In the genomic region with DNA sequence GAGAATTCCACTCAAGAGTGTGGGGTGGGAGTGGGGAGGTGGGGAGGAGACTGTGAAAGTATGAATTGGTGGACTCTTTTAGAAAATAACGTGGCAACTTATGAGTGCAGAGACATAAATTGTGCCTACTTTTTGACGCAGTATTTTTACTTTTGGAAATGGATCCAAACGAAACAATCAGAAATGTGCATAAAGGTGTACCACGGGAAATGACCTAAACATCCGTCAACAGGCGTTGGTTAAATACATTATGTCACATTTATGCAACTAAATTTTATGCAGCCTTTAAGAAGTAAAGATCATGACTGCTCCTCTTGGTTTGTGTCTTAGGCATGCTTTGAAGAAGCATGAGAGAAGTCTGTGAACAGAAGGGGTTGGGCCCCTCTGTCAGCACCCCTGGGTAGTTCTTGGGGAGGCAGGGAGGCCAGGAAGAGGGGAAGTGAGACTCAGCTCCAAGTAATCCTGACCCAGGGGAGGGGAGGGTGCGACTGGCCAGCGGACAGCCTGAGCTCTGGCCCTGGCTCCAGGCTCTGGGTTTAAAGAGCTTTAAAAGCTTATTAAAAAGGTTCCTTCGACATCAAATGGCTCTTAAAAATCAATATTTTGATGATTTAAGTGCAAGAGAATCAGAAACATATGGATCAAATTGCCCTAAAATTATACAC, we compare ENCODE assay signal across 10 cellular contexts.
"Had no signal": no experiment of that assay in that cellular context is flagged by ENCODE, and none has a peak within 500 bp of the region (broad histone marks: within the 10 kb centered on the region; RNA-seq: fewer than 3 reads in every experiment).

No MANE protein-coding gene starts in this region.

- DNase-seq: activated naive CD4-positive, alpha-beta T cell treated with Interleukin-2 at 50 U/mL for 16 hours; erythroblast; ovary; stimulated activated CD4-positive, alpha-beta T cell treated with anti-CD3 and anti-CD28 coated beads, Interleukin-4, amount 100 ng/mL, for 1 hour; stimulated activated naive B cell treated with anti-CD40 and anti-IgM and Interleukin-4, amounts not matched to agents 10 μg/mL and 1 μg/mL and 100 μg/mL, for 72 hours; SW 1271; transverse colon had no signal

- H3K27ac ChIP-seq: ovary had no signal

- ATAC-seq: stimulated activated naive B cell treated with anti-CD40 and anti-IgM and Interleukin-4, amounts not matched to agents 10 μg/mL and 1 μg/mL and 100 μg/mL, for 72 hours had no signal

- H3K9me3 ChIP-seq: ovary, transverse colon had no signal

- H3K27me3 ChIP-seq: ovary, transverse colon had no signal

- H3K4me3 Mint-ChIP-seq: activated T-helper 1 cell treated with anti-CD3 and anti-CD28 coated beads, Interleukin-12 subunit alpha, Interleukin-12 subunit beta, Interleukin-2, Interleukin-4 antibody, amounts not matched to agents 30 ng/mL and 10 ng/mL and 1 ng/mL, durations not matched to agents 14 hours and 24 hours and 36 hours; neural crest cell; stimulated activated naive B cell treated with anti-CD40 and anti-IgM and Interleukin-4, amounts not matched to agents 10 μg/mL and 1 μg/mL and 100 μg/mL, for 72 hours; T-helper 2 cell treated with Interferon-gamma antibody and Interleukin-4, amounts not matched to agents 5 μg/mL and 100 μg/mL, for 36 hours had no signal

- H3K36me3 ChIP-seq: ovary, transverse colon had no signal

- H3K9me3 Mint-ChIP-seq: activated T-helper 1 cell treated with anti-CD3 and anti-CD28 coated beads, Interleukin-12 subunit alpha, Interleukin-12 subunit beta, Interleukin-2, Interleukin-4 antibody, amounts not matched to agents 30 ng/mL and 10 ng/mL and 1 ng/mL, durations not matched to agents 14 hours and 24 hours and 36 hours; neural crest cell; stimulated activated naive B cell treated with anti-CD40 and anti-IgM and Interleukin-4, amounts not matched to agents 10 μg/mL and 1 μg/mL and 100 μg/mL, for 72 hours; T-helper 2 cell treated with Interferon-gamma antibody and Interleukin-4, amounts not matched to agents 5 μg/mL and 100 μg/mL, for 36 hours had no signal

- H3K27ac Mint-ChIP-seq: activated T-helper 1 cell treated with anti-CD3 and anti-CD28 coated beads, Interleukin-12 subunit alpha, Interleukin-12 subunit beta, Interleukin-2, Interleukin-4 antibody, amounts not matched to agents 30 ng/mL and 10 ng/mL and 1 ng/mL, durations not matched to agents 14 hours and 24 hours and 36 hours; stimulated activated naive B cell treated with anti-CD40 and anti-IgM and Interleukin-4, amounts not matched to agents 10 μg/mL and 1 μg/mL and 100 μg/mL, for 72 hours; T-helper 2 cell treated with Interferon-gamma antibody and Interleukin-4, amounts not matched to agents 5 μg/mL and 100 μg/mL, for 36 hours had no signal

- H3K36me3 Mint-ChIP-seq: stimulated activated naive B cell treated with anti-CD40 and anti-IgM and Interleukin-4, amounts not matched to agents 10 μg/mL and 1 μg/mL and 100 μg/mL, for 72 hours had no signal

- H3K4me3 ChIP-seq: ovary, transverse colon had no signal
